Comparison of ENCODE assay signal across 14 cellular contexts in genomic region chr12:13573698-13574321, GRCh38.
A peak's percentile ranks its signal among the peaks of the same experiment; 100 is the strongest.
DNase-seq lines count a peak whose midpoint lies in the region; ATAC-seq and TF ChIP-seq lines count a peak whose summit lies in the region.
"Had no signal": no experiment of that assay in that cellular context is flagged by ENCODE, and none has a peak within 500 bp of the region (broad histone marks: within the 10 kb centered on the region; RNA-seq: fewer than 3 reads in every experiment).

No MANE protein-coding gene starts in this region.

- TF ChIP-seq CTCF in HCT116 (IDR thresholded peaks at IDR 0.05 in 2 of 3, conservative IDR thresholded peaks at IDR 0.05 in 1 of 3; ENCODE audit: borderline replicate concordance in 1 of 3, insufficient read depth in 1 of 3, low read depth in 2 of 3, low read length in 2 of 3): no peak

- TF ChIP-seq RAD21 in HCT116 (IDR thresholded peaks at IDR 0.05; ENCODE audit: low read depth): peak; percentile 18

- TF ChIP-seq POLR2A in HCT116 (IDR thresholded peaks at IDR 0.05; ENCODE audit: borderline replicate concordance, extremely low read depth, insufficient read depth, insufficient read length): no peak

- in situ Hi-C loops in SK-MEL-5 (cut with HindIII; ENCODE audit: low pct_unique_long_range_greater_than_20kb, low sequenced_read_pairs): no loop called here

- no peaks in the 10 kb centered on the region for H3K9me2 ChIP-seq in HCT116 (ENCODE audit: insufficient read depth)

- no peaks in the 10 kb centered on the region for H3K79me2 ChIP-seq in HCT116 (ENCODE audit: insufficient read depth, low read length)

- BruUV-seq in HCT116 (replicated peaks; lab: Mats Ljungman, UMichigan): no TSS peak

- peak; percentile 69 for ATAC-seq in HCT116
- no peak for ATAC-seq in GM18519 (IDR thresholded peaks at IDR 0.05; ENCODE audit: low FRiP score, unreplicated experiment)
- no peak for ATAC-seq in GM21526 (IDR thresholded peaks at IDR 0.05; ENCODE audit: low FRiP score, unreplicated experiment)
- ATAC-seq in stimulated activated naive CD8-positive, alpha-beta T cell treated with anti-CD3 and anti-CD28 coated beads, Interleukin-15, Interleukin-2, amounts not matched to agents 100 U/mL and 50 U/mL, for 24 hours: no peak
- ATAC-seq: activated CD4-positive, alpha-beta T cell treated with anti-CD3 and anti-CD28 coated beads for 36 hours; heart right ventricle had no signal

- H3K27me3 ChIP-seq in HCT116 (ENCODE audit: insufficient read depth, low read length): no peaks in the 10 kb centered on the region
- H3K27me3 ChIP-seq: heart right ventricle, sigmoid colon, SJCRH30, vagina had no signal

- no peak overlapping the region for H3K4me3 ChIP-seq in HCT116 (replicated peaks in 1 of 2; ENCODE audit: low read depth in 1 of 2, low read length in 2 of 2)
- H3K4me3 ChIP-seq: heart right ventricle, sigmoid colon, SJCRH30, vagina had no signal

- DNase-seq in HCT116 (ENCODE audit: low read depth, low spot score): peak; percentile 87
- peak; percentile 13 for DNase-seq in SK-MEL-5 (ENCODE audit: low read depth, low spot score)
- DNase-seq in fibroblast of the conjunctiva (ENCODE audit: low read depth): peak; percentile 14
- DNase-seq in stromal cell of bone marrow (ENCODE audit: low read depth): peak; percentile 69
- DNase-seq in stimulated activated naive CD8-positive, alpha-beta T cell treated with anti-CD3 and anti-CD28 coated beads, Interleukin-15, Interleukin-2, amounts not matched to agents 100 U/mL and 50 U/mL, for 24 hours: no peak
- DNase-seq: activated CD4-positive, alpha-beta T cell treated with anti-CD3 and anti-CD28 coated beads for 36 hours; activated effector memory CD4-positive, alpha-beta T cell treated with anti-CD3 and anti-CD28 coated beads, Interleukin-2, amount 50 U/mL, for 16 hours; cortex of kidney; heart right ventricle; sigmoid colon; SJCRH30 had no signal

- peaks cover 68 to 70% of the 10 kb centered on the region in 2 experiments for H3K4me1 ChIP-seq in HCT116 (ENCODE audit: control insufficient read depth in 1 of 2, insufficient read depth in 2 of 2, low read length in 2 of 2)
- H3K4me1 ChIP-seq: heart right ventricle, sigmoid colon, SJCRH30, vagina had no signal

- POLR2A ChIA-PET in HCT116 (lab: Charles Lee): interaction anchor here (0.8 to 1.4 kb wide), 4 partner anchors 9 to 39 kb away, joined by 3 to 4 read pairs (median 4); no protein-coding TSS in a partner anchor

- peak overlapping the region; percentile 44 for H3K4me2 ChIP-seq in HCT116 (ENCODE audit: low read length)

- H4K20me1 ChIP-seq in HCT116 (ENCODE audit: insufficient read depth): no peaks in the 10 kb centered on the region

- H3K27ac ChIP-seq in HCT116 (ENCODE audit: low read depth, low read length): peak overlapping the region; percentile 93
- H3K27ac ChIP-seq: heart right ventricle, sigmoid colon, SJCRH30, vagina had no signal

- H3K9me3 ChIP-seq in HCT116 (ENCODE audit: control insufficient read depth in 1 of 2, insufficient read depth in 1 of 2, low read depth in 1 of 2, low read length in 2 of 2): no peaks in the 10 kb centered on the region
- H3K9me3 ChIP-seq: heart right ventricle, SJCRH30, vagina had no signal

- H3K36me3 ChIP-seq in HCT116 (ENCODE audit: control insufficient read depth in 1 of 2, insufficient read depth in 2 of 2, low read length in 2 of 2): no peaks in the 10 kb centered on the region
- H3K36me3 ChIP-seq: heart right ventricle, sigmoid colon, SJCRH30, vagina had no signal

- CTCF ChIA-PET in HCT116 (lab: Charles Lee): interaction anchor here (1.2 to 2.9 kb wide), 4 partner anchors 16 to 408 kb away, joined by 3 to 18 read pairs (median 5); partner anchors contain the start of gene GRIN2B

- intact Hi-C loops in HCT116 (cut with micrococcal nuclease): no loop called here

- peak overlapping the region; percentile 24 for H3K9ac ChIP-seq in HCT116 (ENCODE audit: low read length)

- RAD21 ChIA-PET in HCT116 (lab: Charles Lee; ENCODE audit: low non-redundant PET in 1 of 2, low total read pairs in 2 of 2, uncharacterized antibody in 2 of 2, unreplicated experiment in 2 of 2): no interaction called here

- no peak overlapping the region for H2AFZ ChIP-seq in HCT116 (ENCODE audit: low read depth, low read length, poor library complexity, severe bottlenecking)

TF ChIP-seq in HCT116, 20 proteins besides CTCF, POLR2A, EP300 and RAD21:
- TF ChIP-seq, protein P1, sequence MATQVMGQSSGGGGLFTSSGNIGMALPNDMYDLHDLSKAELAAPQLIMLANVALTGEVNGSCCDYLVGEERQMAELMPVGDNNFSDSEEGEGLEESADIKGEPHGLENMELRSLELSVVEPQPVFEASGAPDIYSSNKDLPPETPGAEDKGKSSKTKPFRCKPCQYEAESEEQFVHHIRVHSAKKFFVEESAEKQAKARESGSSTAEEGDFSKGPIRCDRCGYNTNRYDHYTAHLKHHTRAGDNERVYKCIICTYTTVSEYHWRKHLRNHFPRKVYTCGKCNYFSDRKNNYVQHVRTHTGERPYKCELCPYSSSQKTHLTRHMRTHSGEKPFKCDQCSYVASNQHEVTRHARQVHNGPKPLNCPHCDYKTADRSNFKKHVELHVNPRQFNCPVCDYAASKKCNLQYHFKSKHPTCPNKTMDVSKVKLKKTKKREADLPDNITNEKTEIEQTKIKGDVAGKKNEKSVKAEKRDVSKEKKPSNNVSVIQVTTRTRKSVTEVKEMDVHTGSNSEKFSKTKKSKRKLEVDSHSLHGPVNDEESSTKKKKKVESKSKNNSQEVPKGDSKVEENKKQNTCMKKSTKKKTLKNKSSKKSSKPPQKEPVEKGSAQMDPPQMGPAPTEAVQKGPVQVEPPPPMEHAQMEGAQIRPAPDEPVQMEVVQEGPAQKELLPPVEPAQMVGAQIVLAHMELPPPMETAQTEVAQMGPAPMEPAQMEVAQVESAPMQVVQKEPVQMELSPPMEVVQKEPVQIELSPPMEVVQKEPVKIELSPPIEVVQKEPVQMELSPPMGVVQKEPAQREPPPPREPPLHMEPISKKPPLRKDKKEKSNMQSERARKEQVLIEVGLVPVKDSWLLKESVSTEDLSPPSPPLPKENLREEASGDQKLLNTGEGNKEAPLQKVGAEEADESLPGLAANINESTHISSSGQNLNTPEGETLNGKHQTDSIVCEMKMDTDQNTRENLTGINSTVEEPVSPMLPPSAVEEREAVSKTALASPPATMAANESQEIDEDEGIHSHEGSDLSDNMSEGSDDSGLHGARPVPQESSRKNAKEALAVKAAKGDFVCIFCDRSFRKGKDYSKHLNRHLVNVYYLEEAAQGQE (IDR thresholded peaks at IDR 0.05; ENCODE audit: low read depth): no peak
- peak; percentile 45; the same call in 1 of the 2 replicates for TF ChIP-seq POLR2AphosphoS5 (IDR thresholded peaks at IDR 0.05; ENCODE audit: low read depth, low read length)
- TF ChIP-seq CBX3 (IDR thresholded peaks at IDR 0.05; ENCODE audit: low read depth): peak; percentile 77
- TF ChIP-seq EZH2phosphoT487 (IDR thresholded peaks at IDR 0.05; ENCODE audit: borderline replicate concordance): no peak
- no peak for TF ChIP-seq ZFX (IDR thresholded peaks at IDR 0.05)
- TF ChIP-seq, protein P2, sequence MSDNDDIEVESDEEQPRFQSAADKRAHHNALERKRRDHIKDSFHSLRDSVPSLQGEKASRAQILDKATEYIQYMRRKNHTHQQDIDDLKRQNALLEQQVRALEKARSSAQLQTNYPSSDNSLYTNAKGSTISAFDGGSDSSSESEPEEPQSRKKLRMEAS (IDR thresholded peaks at IDR 0.05): peak; percentile 62; the same call in 1 of the 2 replicates
- TF ChIP-seq JUND (IDR thresholded peaks at IDR 0.05): peak; percentile 92
- peak; percentile 99 for TF ChIP-seq CEBPB (IDR thresholded peaks at IDR 0.05; ENCODE audit: low read depth)
- peak; percentile 86 for TF ChIP-seq SIN3A (IDR thresholded peaks at IDR 0.05; ENCODE audit: low read depth)
- TF ChIP-seq, protein P3, sequence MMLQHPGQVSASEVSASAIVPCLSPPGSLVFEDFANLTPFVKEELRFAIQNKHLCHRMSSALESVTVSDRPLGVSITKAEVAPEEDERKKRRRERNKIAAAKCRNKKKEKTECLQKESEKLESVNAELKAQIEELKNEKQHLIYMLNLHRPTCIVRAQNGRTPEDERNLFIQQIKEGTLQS (IDR thresholded peaks at IDR 0.05): peak; percentile 49; the same call in 1 of the 2 replicates
- TF ChIP-seq SP1 (IDR thresholded peaks at IDR 0.05; ENCODE audit: low read depth): peak; percentile 94
- TF ChIP-seq ELF1 (IDR thresholded peaks at IDR 0.05; ENCODE audit: borderline replicate concordance, low read depth): peak; percentile 37; the same call in 1 of the 2 replicates
- no peak for TF ChIP-seq ZNF274 (IDR thresholded peaks at IDR 0.05; ENCODE audit: low read depth, low read length)
- TF ChIP-seq YY1 (IDR thresholded peaks at IDR 0.05; ENCODE audit: extremely low read depth, insufficient replicate concordance, low read depth, low read length): peak; percentile 48
- TF ChIP-seq FOSL1 (IDR thresholded peaks at IDR 0.05; ENCODE audit: low read depth): peak; percentile 92
- TF ChIP-seq SRF (IDR thresholded peaks at IDR 0.05; ENCODE audit: low read depth): peak; percentile 47
